Comparison of ENCODE assay signal across 8 cellular contexts in the genomic region with DNA sequence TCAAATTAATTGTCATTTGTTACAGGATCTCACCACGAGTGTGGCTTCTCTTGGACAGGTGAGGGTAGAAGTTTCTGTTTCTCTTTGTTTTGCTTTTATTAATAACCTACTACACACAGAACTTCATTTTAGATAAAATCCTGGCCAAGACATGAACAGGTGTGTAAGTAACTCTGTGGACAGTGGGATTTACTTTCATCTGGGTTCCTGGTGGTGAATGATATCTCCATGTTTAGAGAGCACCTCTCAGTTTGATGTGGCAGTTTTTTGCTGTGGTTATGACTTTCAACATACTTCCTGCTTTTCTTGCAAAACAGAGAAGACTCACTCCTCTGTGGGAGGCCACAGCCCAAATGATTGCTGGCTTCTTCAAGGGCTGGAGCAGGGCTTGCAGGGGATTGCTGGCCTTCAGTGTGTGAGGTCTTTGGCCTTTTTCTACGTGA.
A peak's percentile ranks its signal among the peaks of the same experiment; 100 is the strongest.
DNase-seq lines count a peak whose midpoint lies in the region; ATAC-seq and TF ChIP-seq lines count a peak whose summit lies in the region.

No MANE protein-coding gene starts in this region.

- H3K27me3 ChIP-seq in DND-41 (ENCODE audit: insufficient read depth, low read length, poor library complexity) (no peaks in the 10 kb centered on the region), adipocyte (replicated peaks; ENCODE audit: control insufficient read depth, insufficient read depth, low read length) (no peaks in the 10 kb centered on the region), muscle layer of duodenum (ENCODE audit: low read depth, low read length) (no peaks in the 10 kb centered on the region)

- no peaks in the 10 kb centered on the region for H4K20me1 ChIP-seq in DND-41 (ENCODE audit: insufficient read depth, low read length)

- H3K4me1 ChIP-seq in DND-41 (ENCODE audit: insufficient read depth, low read length) (peaks cover 54% of the 10 kb centered on the region), adipocyte (ENCODE audit: control insufficient read depth, insufficient read depth, low read length) (peaks cover 26% of the 10 kb centered on the region), muscle layer of duodenum (ENCODE audit: control insufficient read depth in 1 of 2, insufficient read depth in 2 of 2, low read length in 2 of 2) (no peaks in the 10 kb centered on the region)

- peak; percentile 77 for DNase-seq in DND-41
- DNase-seq in NCI-H226 = peak; percentile 60
- DNase-seq in adipocyte (ENCODE audit: low read depth) = peak; percentile 52
- DNase-seq in RWPE1 (ENCODE audit: low spot score) = no peak
- no peak for DNase-seq in NCI-H1417 (lab: John Stamatoyannopoulos, UW)
- DNase-seq in DMS 273 (lab: John Stamatoyannopoulos, UW; ENCODE audit: unreplicated experiment) = no peak

- CTCF ChIA-PET in RWPE1 (lab: Yijun Ruan, JAX) = no interaction called here

- no peak for TF ChIP-seq CTCF in DND-41 (IDR thresholded peaks at IDR 0.05; ENCODE audit: borderline replicate concordance, extremely low read depth, low read length, poor library complexity, severe bottlenecking)
- no peak for TF ChIP-seq CTCF in RWPE1 (conservative IDR thresholded peaks at IDR 0.05; ENCODE audit: low read depth)

- peak overlapping the region; percentile 47 for H3K9ac ChIP-seq in DND-41 (ENCODE audit: low read depth, low read length)
- H3K9ac ChIP-seq in adipocyte (ENCODE audit: low read length) = peak overlapping the region; percentile 77

- H3K4me2 ChIP-seq in DND-41 (ENCODE audit: insufficient read depth, low read length) = peak overlapping the region; percentile 43

- H2AFZ ChIP-seq in DND-41 (ENCODE audit: low read depth, low read length) = 0 out of 2 replicates have a peak overlapping the region, but pooled peaks have one; percentile 2

- POLR2A ChIA-PET in RWPE1 (lab: Yijun Ruan, JAX; ENCODE audit: low non-redundant PET) = no interaction called here

- H3K4me3 ChIP-seq in DND-41 (ENCODE audit: low read depth in 1 of 2, low read length in 2 of 2) (no peak overlapping the region; a peak in 1 of 4 replicates), adipocyte (ENCODE audit: low read length) (peak overlapping the region; percentile 37), muscle layer of duodenum (ENCODE audit: low read depth in 1 of 2, low read length in 2 of 2) (peak overlapping the region in 1 of 2 donors; percentile 21)

- ATAC-seq in DND-41 (ENCODE audit: insufficient read depth, low read depth) (peak; percentile 91), GM21619 (IDR thresholded peaks at IDR 0.05; ENCODE audit: unreplicated experiment) (peak; percentile 56)

- H3K9me3 ChIP-seq in DND-41 (ENCODE audit: insufficient read depth, low read length, severe bottlenecking) (no peaks in the 10 kb centered on the region), adipocyte (ENCODE audit: control insufficient read depth, low read length) (peaks cover 5% of the 10 kb centered on the region), muscle layer of duodenum (ENCODE audit: control insufficient read depth in 1 of 2, low read length in 2 of 2) (no peaks in the 10 kb centered on the region)

- peak overlapping the region; percentile 91 for H3K27ac ChIP-seq in DND-41 (ENCODE audit: low read length)
- H3K27ac ChIP-seq in muscle layer of duodenum (ENCODE audit: low read length) = peak overlapping the region; percentile 92
- no peak overlapping the region for H3K27ac ChIP-seq in RWPE1

- no peaks in the 10 kb centered on the region for H3K79me2 ChIP-seq in DND-41 (ENCODE audit: insufficient read depth, low read length)

- no peaks in the 10 kb centered on the region for H3K36me3 ChIP-seq in DND-41 (ENCODE audit: insufficient read depth, low read length)
- no peaks in the 10 kb centered on the region for H3K36me3 ChIP-seq in adipocyte (ENCODE audit: control insufficient read depth, insufficient read depth, low read length, severe bottlenecking)
- H3K36me3 ChIP-seq in muscle layer of duodenum (ENCODE audit: control insufficient read depth in 1 of 2, insufficient read depth in 2 of 2, low read length in 2 of 2) = no peaks in the 10 kb centered on the region

Comparison
In these comparisons a context has a peak if more than half of its experiments do, and no peak if none do; other contexts are left out.
1. DNase-seq: peak in DND-41 (single experiment), NCI-H226 (single experiment) and adipocyte (single experiment); none in RWPE1 (single experiment), NCI-H1417 (0 of 3) and DMS 273 (single experiment).